In genomic region chr7:18521945-18522566, GRCh38 we compare ENCODE assay signal across 9 cellular contexts. TPM values are rescaled to one million over a fixed set of nuclear protein-coding genes. Genes with fewer than 3 reads are reported as not detected.
DNase-seq lines count a peak whose midpoint lies in the region; ATAC-seq, FAIRE-seq and TF ChIP-seq lines count a peak whose summit lies in the region.
"Had no signal": no experiment of that assay in that cellular context is flagged by ENCODE, and none has a peak within 500 bp of the region (broad histone marks: within the 10 kb centered on the region; RNA-seq: fewer than 3 reads in every experiment).

No MANE protein-coding gene starts in this region.

- ATAC-seq in HG03354 (IDR thresholded peaks at IDR 0.05; ENCODE audit: poor library complexity, severe bottlenecking, unreplicated experiment) (peak; percentile 69), upper lobe of left lung (ENCODE audit: low FRiP score in 2 of 2) (no peak)
- peak; percentile 89 for ATAC-seq in central memory CD8-positive, alpha-beta T cell (replicated peaks; ENCODE audit: extremely low read depth, poor library complexity, severe bottlenecking)

- no peak for TF ChIP-seq EP300 in upper lobe of left lung (IDR thresholded peaks at IDR 0.05)

- intact Hi-C loops in testis (cut with DNase I; ENCODE audit: low total_unique reads) (no loop called here), kidney (cut with DNase I) (no loop called here)

- H3K4me1 ChIP-seq in testis (no peaks in the 10 kb centered on the region), upper lobe of left lung (no peaks in the 10 kb centered on the region), kidney (ENCODE audit: control insufficient read depth in 1 of 2, insufficient read depth in 1 of 2, low read depth in 1 of 2, low read length in 2 of 2) (no peaks in the 10 kb centered on the region)

- H3K36me3 Mint-ChIP-seq in central memory CD8-positive, alpha-beta T cell (ENCODE audit: insufficient read depth) = no peaks in the 10 kb centered on the region

- H3K27ac ChIP-seq in testis (no peak overlapping the region), upper lobe of left lung (no peak overlapping the region), kidney (ENCODE audit: low read depth in 2 of 2, low read length in 2 of 2) (no peak overlapping the region)

- H3K9me3 Mint-ChIP-seq in central memory CD8-positive, alpha-beta T cell = no peaks in the 10 kb centered on the region

- no peak overlapping the region for H3K4me3 Mint-ChIP-seq in central memory CD8-positive, alpha-beta T cell

- no peaks in the 10 kb centered on the region for H3K27me3 Mint-ChIP-seq in central memory CD8-positive, alpha-beta T cell

- TF ChIP-seq CTCF in GM20000 (IDR thresholded peaks at IDR 0.05; ENCODE audit: extremely low read depth, missing control alignments) = no peak
- no peak for TF ChIP-seq CTCF in testis (IDR thresholded peaks at IDR 0.05)
- no peak for TF ChIP-seq CTCF in upper lobe of left lung (IDR thresholded peaks at IDR 0.05)
- no peak for TF ChIP-seq CTCF in kidney (IDR thresholded peaks at IDR 0.05; ENCODE audit: borderline replicate concordance, extremely low read depth, insufficient read depth)

- H3K27me3 ChIP-seq in testis (no peaks in the 10 kb centered on the region), upper lobe of left lung (no peaks in the 10 kb centered on the region)

- DNase-seq in GM12892 (ENCODE audit: insufficient read length) (no peak), GM20000 (ENCODE audit: low spot score) (peak; percentile 28), testis (no peak), upper lobe of left lung (no peak), GM19238 (ENCODE audit: insufficient read length, low spot score) (no peak), kidney (no peak)
- no peak for DNase-seq in central memory CD8-positive, alpha-beta T cell (ENCODE audit: low spot score in 2 of 2)
- DNase-seq: NCI-H526 treated with DMSO at 0.1 percent for 48 hours had no signal

- WGBS in testis, 2 donors = 78 to 83% methylated on average over 5 of the region's 5 CpGs
- 68 to 82% methylated on average over 5 of the region's 5 CpGs for WGBS in upper lobe of left lung, 2 donors

- peak; percentile 91 for FAIRE-seq in GM12892 (lab: Jason Lieb, UNC)
- no peak for FAIRE-seq in kidney (lab: Jason Lieb, UNC)

- H3K9me3 ChIP-seq in testis (no peaks in the 10 kb centered on the region), upper lobe of left lung (no peaks in the 10 kb centered on the region), kidney (ENCODE audit: control insufficient read depth in 1 of 2, low read length in 2 of 2) (no peaks in the 10 kb centered on the region)

- TF ChIP-seq POLR2A in GM12892 (IDR thresholded peaks at IDR 0.05; ENCODE audit: low read depth, low read length) (no peak), testis (IDR thresholded peaks at IDR 0.05) (no peak), upper lobe of left lung (IDR thresholded peaks at IDR 0.05) (no peak)

- H3K27ac Mint-ChIP-seq in central memory CD8-positive, alpha-beta T cell (ENCODE audit: low read depth) = no peak overlapping the region

- H3K4me1 Mint-ChIP-seq in central memory CD8-positive, alpha-beta T cell = peaks cover 9% of the 10 kb centered on the region

- H3K9ac ChIP-seq in kidney (ENCODE audit: low read length in 2 of 2) = no peak overlapping the region

- H3K36me3 ChIP-seq in testis (ENCODE audit: low read depth, missing control alignments) = no peaks in the 10 kb centered on the region
- no peaks in the 10 kb centered on the region for H3K36me3 ChIP-seq in upper lobe of left lung
- H3K36me3 ChIP-seq in kidney (ENCODE audit: control insufficient read depth in 1 of 2, insufficient read depth in 2 of 2, low read length in 2 of 2) = no peaks in the 10 kb centered on the region

- H3K4me3 ChIP-seq in testis (no peak overlapping the region), upper lobe of left lung (no peak overlapping the region), kidney (ENCODE audit: low read length in 2 of 2) (no peak overlapping the region)

RNA-seq across cellular contexts. Expression of gene HDAC9, which starts 26.5 kb away (rescaled TPM):
- 21.3 TPM for polyA plus RNA-seq in GM12892 (2012; ENCODE audit: missing spikeins)
- total RNA-seq in testis (10 to 100 TPM; 30.6 to 35.4 TPM), upper lobe of left lung (10 to 100 TPM in 3 of 6 donors, 1 to 10 TPM in 3; 8.4 to 23.1 (median 10.4) TPM), kidney (22.1 TPM)
- polyA plus RNA-seq in testis (ENCODE audit: insufficient read depth, low read depth, low replicate concordance) (35.5 TPM), kidney (ENCODE audit: insufficient read depth, low read depth, low replicate concordance) (2.1 TPM)

Comparison
In these comparisons a context has a peak if more than half of its experiments do, and no peak if none do; other contexts are left out.
1. ATAC-seq: peak in HG03354 (single experiment) and central memory CD8-positive, alpha-beta T cell (single experiment); none in upper lobe of left lung (0 of 2).